ENCODE assay signal across 12 cellular contexts in genomic region chr19:35996777-35997176, GRCh38. TPM values are rescaled to one million over a fixed set of nuclear protein-coding genes. Genes with fewer than 3 reads are reported as not detected.
DNase-seq lines count a peak whose midpoint lies in the region; ATAC-seq and TF ChIP-seq lines count a peak whose summit lies in the region.
"Had no signal": no experiment of that assay in that cellular context is flagged by ENCODE, and none has a peak within 500 bp of the region (broad histone marks: within the 10 kb centered on the region; RNA-seq: fewer than 3 reads in every experiment).

No MANE protein-coding gene starts in this region.

- H3K4me3 ChIP-seq in mucosa of rectum (ENCODE audit: low read length in 2 of 2), result peak overlapping the region; percentile 9 to 73
- H3K4me3 ChIP-seq in vagina, result no peak overlapping the region

- intact Hi-C loops in vagina (cut with DNase I), result loop anchor here (5.0 kb wide), 1 partner anchor 56 kb away; the partner anchor contains the start of genes THAP8 and WDR62

- DNase-seq in stimulated activated naive CD8-positive, alpha-beta T cell treated with anti-CD3 and anti-CD28 coated beads, Interleukin-15, Interleukin-2, amounts not matched to agents 100 U/mL and 50 U/mL, for 24 hours, result no peak
- no peak for DNase-seq in activated naive CD4-positive, alpha-beta T cell treated with anti-CD3 and anti-CD28 coated beads, Interleukin-2, amount 50 U/mL, for 72 hours (ENCODE audit: low spot score in 2 of 2)
- no peak for DNase-seq in vagina (ENCODE audit: extremely low spot score in 2 of 2)
- DNase-seq in GM13977 (ENCODE audit: low spot score), result no peak
- no peak for DNase-seq in effector CD4-positive, alpha-beta T cell
- DNase-seq: mesenchymal stem cell, NCI-H2227 treated with DMSO at 0.1 percent for 48 hours had no signal

- TF ChIP-seq POLR2A in vagina (IDR thresholded peaks at IDR 0.05), result no peak

- H3K27me3 ChIP-seq in mucosa of rectum (ENCODE audit: control insufficient read depth in 2 of 2, insufficient read depth in 2 of 2, low read length in 2 of 2) (no peaks in the 10 kb centered on the region), vagina (no peaks in the 10 kb centered on the region)
- H3K27me3 ChIP-seq: SJSA1 had no signal

- peaks cover 26% of the 10 kb centered on the region for H3K36me3 Mint-ChIP-seq in stimulated activated naive CD8-positive, alpha-beta T cell treated with anti-CD3 and anti-CD28 coated beads, Interleukin-15, Interleukin-2, amounts not matched to agents 100 ng/mL and 50 ng/mL, for 24 hours (ENCODE audit: low read depth)
- peaks cover 14 to 19% of the 10 kb centered on the region in 2 donors for H3K36me3 Mint-ChIP-seq in activated naive CD4-positive, alpha-beta T cell treated with anti-CD3 and anti-CD28 coated beads, Interleukin-2, amount 50 U/mL, for 72 hours

- H3K27me3 Mint-ChIP-seq in stimulated activated naive CD8-positive, alpha-beta T cell treated with anti-CD3 and anti-CD28 coated beads, Interleukin-15, Interleukin-2, amounts not matched to agents 100 ng/mL and 50 ng/mL, for 24 hours, result no peaks in the 10 kb centered on the region

- peak overlapping the region; percentile 92 for H3K4me3 Mint-ChIP-seq in stimulated activated naive CD8-positive, alpha-beta T cell treated with anti-CD3 and anti-CD28 coated beads, Interleukin-15, Interleukin-2, amounts not matched to agents 100 ng/mL and 50 ng/mL, for 24 hours

- H3K9ac ChIP-seq in mucosa of rectum (ENCODE audit: low read depth in 1 of 2, low read length in 2 of 2), result no peak overlapping the region

- peak overlapping the region; percentile 86 for H3K27ac Mint-ChIP-seq in stimulated activated naive CD8-positive, alpha-beta T cell treated with anti-CD3 and anti-CD28 coated beads, Interleukin-15, Interleukin-2, amounts not matched to agents 100 ng/mL and 50 ng/mL, for 24 hours
- peak overlapping the region; percentile 83 to 91 for H3K27ac Mint-ChIP-seq in activated naive CD4-positive, alpha-beta T cell treated with anti-CD3 and anti-CD28 coated beads, Interleukin-2, amount 50 U/mL, for 72 hours

- H3K4me1 Mint-ChIP-seq in stimulated activated naive CD8-positive, alpha-beta T cell treated with anti-CD3 and anti-CD28 coated beads, Interleukin-15, Interleukin-2, amounts not matched to agents 100 ng/mL and 50 ng/mL, for 24 hours (ENCODE audit: low read depth), result peaks cover 38% of the 10 kb centered on the region

- in situ Hi-C loops in GM13977 (cut with MboI; ENCODE audit: low pct_unique_long_range_greater_than_20kb, low sequenced_read_pairs, unreplicated experiment), result no loop called here

- H3K36me3 ChIP-seq in mucosa of rectum (ENCODE audit: control insufficient read depth in 2 of 2, insufficient read depth in 2 of 2, low read length in 2 of 2) (peaks cover 0 to 13% of the 10 kb centered on the region in 2 donors), vagina (peaks cover 0 to 6% of the 10 kb centered on the region in 2 donors)

- no peak for ATAC-seq in stimulated activated naive CD8-positive, alpha-beta T cell treated with anti-CD3 and anti-CD28 coated beads, Interleukin-15, Interleukin-2, amounts not matched to agents 100 U/mL and 50 U/mL, for 24 hours
- no peak for ATAC-seq in activated naive CD4-positive, alpha-beta T cell treated with anti-CD3 and anti-CD28 coated beads, Interleukin-2, amount 50 U/mL, for 72 hours
- no peak for ATAC-seq in GM21619 (IDR thresholded peaks at IDR 0.05; ENCODE audit: unreplicated experiment)

- H3K9me3 ChIP-seq in mucosa of rectum (ENCODE audit: control insufficient read depth in 2 of 2, low read length in 2 of 2) (no peaks in the 10 kb centered on the region), vagina (no peaks in the 10 kb centered on the region)
- H3K9me3 ChIP-seq: SJSA1 had no signal

- H3K27ac ChIP-seq in mucosa of rectum (ENCODE audit: low read depth in 2 of 2, low read length in 2 of 2) (no peak overlapping the region), vagina (peak overlapping the region; percentile 83)
- H3K27ac ChIP-seq: SJSA1 had no signal

- TF ChIP-seq CTCF in vagina (IDR thresholded peaks at IDR 0.05), result no peak
- TF ChIP-seq CTCF in GM13977 (IDR thresholded peaks at IDR 0.05; ENCODE audit: extremely low read depth, insufficient read depth, missing control alignments), result no peak

- H3K4me1 ChIP-seq in mucosa of rectum (ENCODE audit: control insufficient read depth in 2 of 2, insufficient read depth in 2 of 2, low read length in 2 of 2) (peaks cover 12 to 21% of the 10 kb centered on the region in 2 donors), vagina (peaks cover 51% of the 10 kb centered on the region)

- no peaks in the 10 kb centered on the region for H3K9me3 Mint-ChIP-seq in stimulated activated naive CD8-positive, alpha-beta T cell treated with anti-CD3 and anti-CD28 coated beads, Interleukin-15, Interleukin-2, amounts not matched to agents 100 ng/mL and 50 ng/mL, for 24 hours
- H3K9me3 Mint-ChIP-seq in activated naive CD4-positive, alpha-beta T cell treated with anti-CD3 and anti-CD28 coated beads, Interleukin-2, amount 50 U/mL, for 72 hours, result no peaks in the 10 kb centered on the region

RNA-seq across cellular contexts. Expression of gene SDHAF1, which starts 1.8 kb away (rescaled TPM):
- total RNA-seq in activated naive CD4-positive, alpha-beta T cell treated with anti-CD3 and anti-CD28 coated beads, Interleukin-2, amount 50 U/mL, for 72 hours, result 10 to 100 TPM; 23.0 to 24.7 TPM
- 46.9 TPM for total RNA-seq in vagina

RNA-seq across cellular contexts. Expression of gene SYNE4, which starts 11.8 kb away (rescaled TPM):
- 1 to 10 TPM; 1.8 to 2.6 TPM for total RNA-seq in activated naive CD4-positive, alpha-beta T cell treated with anti-CD3 and anti-CD28 coated beads, Interleukin-2, amount 50 U/mL, for 72 hours
- total RNA-seq in vagina, result 2.0 TPM
- total RNA-seq: glomerular endothelial cell had no signal

RNA-seq across cellular contexts. Expression of gene ALKBH6, which starts 17.2 kb away (rescaled TPM):
- 10 to 100 TPM; 50.4 to 74.0 TPM for total RNA-seq in activated naive CD4-positive, alpha-beta T cell treated with anti-CD3 and anti-CD28 coated beads, Interleukin-2, amount 50 U/mL, for 72 hours
- total RNA-seq in vagina, result 21.9 TPM

RNA-seq across cellular contexts. Expression of gene CLIP3, which starts 35.9 kb away (rescaled TPM):
- total RNA-seq in activated naive CD4-positive, alpha-beta T cell treated with anti-CD3 and anti-CD28 coated beads, Interleukin-2, amount 50 U/mL, for 72 hours, result under 1 TPM; 0.66 to 0.96 TPM
- total RNA-seq in vagina, result 31.9 TPM

RNA-seq across cellular contexts. Expression of gene THAP8, which starts 57.3 kb away (rescaled TPM):
- 1 to 10 TPM; 3.5 to 4.1 TPM for total RNA-seq in activated naive CD4-positive, alpha-beta T cell treated with anti-CD3 and anti-CD28 coated beads, Interleukin-2, amount 50 U/mL, for 72 hours
- 12.0 TPM for total RNA-seq in vagina

Comparison
In these comparisons a context has a peak if more than half of its experiments do, and no peak if none do; other contexts are left out.
1. H3K4me3 ChIP-seq: peak in mucosa of rectum (2 of 2); none in vagina (0 of 2).